In the genomic region with DNA sequence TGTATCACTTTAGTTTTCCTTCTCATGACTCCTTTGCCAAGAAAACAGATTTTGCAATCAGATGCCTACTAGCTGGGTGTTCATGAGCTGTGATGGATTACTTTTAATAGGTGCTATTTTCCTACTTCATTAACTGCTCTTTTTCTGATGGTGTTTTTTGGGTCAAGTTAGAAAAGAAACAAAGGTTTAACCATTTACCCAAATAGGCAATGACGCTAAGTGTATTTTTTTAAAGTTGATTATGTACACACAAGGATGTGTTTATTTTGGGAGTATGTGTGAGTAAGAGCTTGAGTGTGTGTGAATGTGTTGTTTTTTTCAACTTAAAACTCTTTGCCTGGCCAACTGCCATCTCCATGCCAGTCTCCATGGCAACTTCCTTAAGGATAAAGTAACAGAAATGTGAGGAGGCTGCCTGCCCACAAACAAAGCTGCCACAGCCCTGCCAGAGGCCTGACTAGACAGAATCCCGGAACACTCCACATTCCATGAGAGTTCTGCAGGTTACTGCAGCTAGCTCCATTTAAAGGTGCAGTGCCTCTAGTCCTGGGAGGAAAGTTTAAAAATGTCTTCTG, we compare ENCODE assay signal across 8 cellular contexts.
DNase-seq lines count a peak whose midpoint lies in the region; ATAC-seq and TF ChIP-seq lines count a peak whose summit lies in the region.

No MANE protein-coding gene starts in this region.

- TF ChIP-seq CTCF in lower lobe of right lung (IDR thresholded peaks at IDR 0.05) = no peak

- no peak for TF ChIP-seq POLR2A in GM18505 (IDR thresholded peaks at IDR 0.05; ENCODE audit: borderline replicate concordance, extremely low read depth, insufficient read depth, insufficient read length)

- DNase-seq in DMS53 (lab: John Stamatoyannopoulos, UW) = peak; percentile 89
- peak; percentile 84 for DNase-seq in NCI-H345 (lab: John Stamatoyannopoulos, UW)
- peak; percentile 99 for DNase-seq in dedifferentiated amniotic fluid mesenchymal stem cell (ENCODE audit: extremely low spot score)
- peak; percentile 88 for DNase-seq in lower lobe of right lung
- DNase-seq in stimulated activated CD4-positive, alpha-beta T cell treated with anti-CD3 and anti-CD28 coated beads, Interleukin-12 subunit alpha, Interleukin-12 subunit beta, amount 100 ng/mL, for 4 hours = no peak
- DNase-seq in T-helper 9 cell = no peak

- no peaks in the 10 kb centered on the region for H3K36me3 ChIP-seq in lower lobe of right lung

- ATAC-seq in lower lobe of right lung (peak; percentile 99), HG03565 (IDR thresholded peaks at IDR 0.05; ENCODE audit: unreplicated experiment) (no peak), GM18505 (IDR thresholded peaks at IDR 0.05; ENCODE audit: unreplicated experiment) (no peak)

- no peaks in the 10 kb centered on the region for H3K9me3 ChIP-seq in lower lobe of right lung

- H3K27ac ChIP-seq in lower lobe of right lung = no peak overlapping the region

- peaks cover 9% of the 10 kb centered on the region for H3K4me1 ChIP-seq in lower lobe of right lung

- intact Hi-C loops in lower lobe of right lung (cut with DNase I) = no loop called here

- no peaks in the 10 kb centered on the region for H3K27me3 ChIP-seq in lower lobe of right lung (ENCODE audit: low read depth)

- H3K4me3 ChIP-seq in lower lobe of right lung = no peak overlapping the region

Comparison
In these comparisons a context has a peak if more than half of its experiments do, and no peak if none do; other contexts are left out.
1. DNase-seq: peak in DMS53 (single experiment), NCI-H345 (single experiment), dedifferentiated amniotic fluid mesenchymal stem cell (single experiment) and lower lobe of right lung (single experiment); none in stimulated activated CD4-positive, alpha-beta T cell treated with anti-CD3 and anti-CD28 coated beads, Interleukin-12 subunit alpha, Interleukin-12 subunit beta, amount 100 ng/mL, for 4 hours (single experiment) and T-helper 9 cell (single experiment).
2. ATAC-seq: peak in lower lobe of right lung (2 of 2); none in HG03565 (single experiment) and GM18505 (single experiment).